9 cellular contexts compared by ENCODE assay signal in genomic region chr10:132446661-132447445, GRCh38. TPM values are rescaled to one million over a fixed set of nuclear protein-coding genes. Genes with fewer than 3 reads are reported as not detected.
DNase-seq lines count a peak whose midpoint lies in the region; ATAC-seq and TF ChIP-seq lines count a peak whose summit lies in the region.
"Had no signal": no experiment of that assay in that cellular context is flagged by ENCODE, and none has a peak within 500 bp of the region (broad histone marks: within the 10 kb centered on the region; RNA-seq: fewer than 3 reads in every experiment).

No MANE protein-coding gene starts in this region.

- H3K4me3 ChIP-seq in kidney epithelial cell (ENCODE audit: low read depth, low read length) = no peak overlapping the region
- H3K4me3 ChIP-seq: ovary had no signal

- H3K27me3 ChIP-seq in kidney epithelial cell (ENCODE audit: control insufficient read depth, insufficient read depth, low read length) = no peaks in the 10 kb centered on the region
- H3K27me3 ChIP-seq: ovary had no signal

- H3K36me3 ChIP-seq in kidney epithelial cell (ENCODE audit: control insufficient read depth, insufficient read depth, low read length) = no peaks in the 10 kb centered on the region
- H3K36me3 ChIP-seq: ovary had no signal

- no peak for ATAC-seq in HG02571 (IDR thresholded peaks at IDR 0.05; ENCODE audit: unreplicated experiment)

- DNase-seq in NCI-H2171 treated with DMSO at 0.1 percent for 48 hours (lab: John Stamatoyannopoulos, UW) = peak; percentile 3
- DNase-seq in NCI-H2171 (lab: John Stamatoyannopoulos, UW) = no peak
- peak; percentile 93 for DNase-seq in HT-29 (ENCODE audit: low spot score)
- DNase-seq in SIG-M5 treated with dmso at 0.1 percent for 504 hours (lab: John Stamatoyannopoulos, UW; ENCODE audit: unreplicated experiment) = peak; percentile 90
- DNase-seq in activated naive CD4-positive, alpha-beta T cell treated with anti-CD3 and anti-CD28 coated beads, Interleukin-2, amount 50 U/mL, for 16 hours = peak; percentile 73
- DNase-seq in kidney epithelial cell (ENCODE audit: low read depth) = peak; percentile 25
- DNase-seq in stimulated activated CD4-positive, alpha-beta T cell treated with anti-CD3 and anti-CD28 coated beads, TNF-alpha, amount 100 ng/mL, for 24 hours (ENCODE audit: low read depth in 3 of 3) = peak; percentile 37 to 78 (median 49)

- TF ChIP-seq CTCF in kidney epithelial cell (IDR thresholded peaks at IDR 0.05; ENCODE audit: insufficient read depth, low read length, poor library complexity, severe bottlenecking) = peak; percentile 79

RNA-seq across cellular contexts. Expression of gene PWWP2B, which starts 49.9 kb away (rescaled TPM):
- 73.4 and 79.9 TPM in 2 replicates for total RNA-seq in HT-29 (2014; rRNA removed; shearing (Covaris generic))
- total RNA-seq in kidney epithelial cell = 25.2 and 27.1 TPM in 2 replicates
